Comparison of ENCODE assay signal across 1 cellular context in genomic region chr1:82161651-82162238, GRCh38.
TF ChIP-seq lines count a peak whose summit lies in the region.

No MANE protein-coding gene starts in this region.

TF ChIP-seq in A549, 52 proteins besides CTCF, POLR2A, EP300 and RAD21 (continued from another document):
- TF ChIP-seq TFCP2L1 (CRISPR knock-in tag; IDR thresholded peaks at IDR 0.05) (no peak), ZC3H11A (IDR thresholded peaks at IDR 0.05) (no peak), NPAS2 (CRISPR knock-in tag; IDR thresholded peaks at IDR 0.05; ENCODE audit: borderline replicate concordance) (no peak), PHF8 (IDR thresholded peaks at IDR 0.05; ENCODE audit: borderline replicate concordance, low read depth) (no peak), CHD4 (IDR thresholded peaks at IDR 0.05; ENCODE audit: borderline replicate concordance) (no peak), FOSL2 (IDR thresholded peaks at IDR 0.05) (no peak), FOSL2 (CRISPR knock-in tag; IDR thresholded peaks at IDR 0.05) (no peak), MAX (IDR thresholded peaks at IDR 0.05) (no peak), FOSB (CRISPR knock-in tag; IDR thresholded peaks at IDR 0.05) (no peak), E2F6 (IDR thresholded peaks at IDR 0.05; ENCODE audit: borderline replicate concordance, low read depth) (no peak)
